8 cellular contexts compared by ENCODE assay signal in the genomic region with DNA sequence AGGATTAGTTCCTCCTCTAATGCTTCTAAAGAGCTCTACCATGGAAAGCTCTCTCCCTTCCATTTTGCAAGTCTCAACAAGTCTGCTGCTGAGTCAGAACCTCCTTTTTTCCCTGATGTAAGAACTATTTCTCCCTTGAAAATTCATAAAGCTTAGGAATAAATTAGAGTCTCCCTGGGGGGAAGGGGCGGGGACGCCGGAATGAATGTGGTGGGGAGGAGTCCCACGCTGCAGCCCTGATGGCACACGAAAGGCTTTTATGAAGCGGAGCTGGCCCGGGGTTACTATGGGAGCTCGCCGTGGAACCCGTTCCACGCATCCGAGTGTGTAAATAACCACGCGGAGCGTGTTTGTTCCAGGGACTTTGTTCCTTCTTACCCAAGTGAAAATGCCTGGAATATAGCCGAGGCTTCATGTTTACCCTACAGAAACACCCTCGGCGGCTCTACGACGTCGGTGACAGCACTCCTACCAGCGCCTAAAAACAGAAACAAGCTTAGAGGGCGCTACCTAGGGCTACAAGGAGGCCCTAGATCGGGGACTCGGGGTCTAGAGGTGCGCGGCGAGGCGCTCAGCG. TPM values are rescaled to one million over a fixed set of nuclear protein-coding genes. Genes with fewer than 3 reads are reported as not detected.
DNase-seq lines count a peak whose midpoint lies in the region; ATAC-seq and TF ChIP-seq lines count a peak whose summit lies in the region.

No MANE protein-coding gene starts in this region.

- H3K4me3 Mint-ChIP-seq in glutamatergic neuron (ENCODE audit: unreplicated experiment) = peak overlapping the region; percentile 91

- H3K9me3 Mint-ChIP-seq in activated naive CD4-positive, alpha-beta T cell treated with anti-CD3 and anti-CD28 coated beads, Interleukin-2, amount 50 U/mL, for 72 hours = no peaks in the 10 kb centered on the region
- H3K9me3 Mint-ChIP-seq in glutamatergic neuron (ENCODE audit: unreplicated experiment) = peaks cover 5% of the 10 kb centered on the region

- H3K9me3 ChIP-seq in thoracic aorta = no peaks in the 10 kb centered on the region

- peaks cover 5% of the 10 kb centered on the region for H3K27me3 Mint-ChIP-seq in glutamatergic neuron (ENCODE audit: unreplicated experiment)

- no peaks in the 10 kb centered on the region for H3K36me3 ChIP-seq in thoracic aorta

- peak; percentile 64 for DNase-seq in COLO668 (lab: John Stamatoyannopoulos, UW; ENCODE audit: unreplicated experiment)
- DNase-seq in RKO (ENCODE audit: low spot score) = peak; percentile 85
- DNase-seq in activated naive CD4-positive, alpha-beta T cell treated with anti-CD3 and anti-CD28 coated beads, Interleukin-2, amount 50 U/mL, for 72 hours (ENCODE audit: low spot score in 2 of 2) = peak; percentile 19 to 72
- peak; percentile 76 for DNase-seq in glutamatergic neuron
- peak; percentile 13 to 91 (median 78) for DNase-seq in nucleus accumbens (lab: John Stamatoyannopoulos, UW)
- DNase-seq in thoracic aorta (ENCODE audit: low spot score) = peak; percentile 69

- H3K27me3 ChIP-seq in thoracic aorta (replicated peaks; ENCODE audit: insufficient read depth) = no peaks in the 10 kb centered on the region

- H3K4me3 ChIP-seq in thoracic aorta = peak overlapping the region; percentile 99

- peak overlapping the region; percentile 99 to 100 for H3K27ac ChIP-seq in thoracic aorta

- peak overlapping the region; percentile 81 to 96 for H3K27ac Mint-ChIP-seq in activated naive CD4-positive, alpha-beta T cell treated with anti-CD3 and anti-CD28 coated beads, Interleukin-2, amount 50 U/mL, for 72 hours
- peak overlapping the region; percentile 84 for H3K27ac Mint-ChIP-seq in glutamatergic neuron (ENCODE audit: unreplicated experiment)

- peaks cover 7 to 8% of the 10 kb centered on the region in 2 donors for H3K36me3 Mint-ChIP-seq in activated naive CD4-positive, alpha-beta T cell treated with anti-CD3 and anti-CD28 coated beads, Interleukin-2, amount 50 U/mL, for 72 hours
- peaks cover 13% of the 10 kb centered on the region for H3K36me3 Mint-ChIP-seq in glutamatergic neuron (ENCODE audit: unreplicated experiment)

- H3K4me1 ChIP-seq in thoracic aorta (ENCODE audit: control insufficient read depth in 1 of 2, low read depth in 2 of 2) = peaks cover 9% of the 10 kb centered on the region in 2 donors

- H3K4me1 Mint-ChIP-seq in glutamatergic neuron (ENCODE audit: low read depth, unreplicated experiment) = peaks cover 9% of the 10 kb centered on the region

- TF ChIP-seq CTCF in glutamatergic neuron (IDR thresholded peaks at IDR 0.05; ENCODE audit: partially characterized antibody, unreplicated experiment) (no peak), thoracic aorta (IDR thresholded peaks at IDR 0.05) (no peak)

- ATAC-seq in GM19455 (IDR thresholded peaks at IDR 0.05; ENCODE audit: unreplicated experiment) = peak; percentile 25
- peak; percentile 21 for ATAC-seq in HG03558 (IDR thresholded peaks at IDR 0.05; ENCODE audit: extremely low read depth, unreplicated experiment)
- peak; percentile 28 to 32 for ATAC-seq in activated naive CD4-positive, alpha-beta T cell treated with anti-CD3 and anti-CD28 coated beads, Interleukin-2, amount 50 U/mL, for 72 hours
- ATAC-seq in thoracic aorta (ENCODE audit: insufficient number of reproducible peaks, low FRiP score, low read depth) = peak; percentile 31

RNA-seq across cellular contexts. Expression of a gene that starts 0.9 kb away (rescaled TPM):
- 1 to 10 TPM; 7.1 to 7.5 TPM for total RNA-seq in activated naive CD4-positive, alpha-beta T cell treated with anti-CD3 and anti-CD28 coated beads, Interleukin-2, amount 50 U/mL, for 72 hours
- total RNA-seq in glutamatergic neuron (ENCODE audit: unreplicated experiment) (52.6 TPM), thoracic aorta (10 to 100 TPM; 31.0 to 33.4 TPM)

Comparison
In these comparisons a context has a peak if more than half of its experiments do, and no peak if none do; other contexts are left out.
1. Peak in every context shown above with its lines: DNase-seq, ATAC-seq, H3K4me3 ChIP-seq and H3K27ac ChIP-seq.